In genomic region chr7:90187507-90188050, GRCh38 we compare ENCODE assay signal across 24 cellular contexts. TPM values are rescaled to one million over a fixed set of nuclear protein-coding genes. Genes with fewer than 3 reads are reported as not detected.
"Had no signal": no experiment of that assay in that cellular context is flagged by ENCODE, and none has a peak within 500 bp of the region (broad histone marks: within the 10 kb centered on the region; RNA-seq: fewer than 3 reads in every experiment).

No MANE protein-coding gene starts in this region.

- H3K27ac ChIP-seq: epithelial cell of prostate, esophagus muscularis mucosa, gastrocnemius medialis, heart right ventricle, parathyroid adenoma, psoas muscle, suprapubic skin, thyroid gland had no signal

- H3K4me1 Mint-ChIP-seq: naive thymus-derived CD4-positive, alpha-beta T cell; nephron progenitor cell had no signal

- H3K79me2 ChIP-seq: parathyroid adenoma had no signal

- H3K27me3 Mint-ChIP-seq: dendritic cell treated with granulocyte-macrophage colony-stimulating factor and Interleukin-4, amounts not matched to agents 40 ng/mL and 50 ng/mL, for 4 days; type B pancreatic cell had no signal

- H3K4me3 Mint-ChIP-seq: dendritic cell treated with granulocyte-macrophage colony-stimulating factor and Interleukin-4, amounts not matched to agents 40 ng/mL and 50 ng/mL, for 4 days; effector memory CD8-positive, alpha-beta T cell; naive thymus-derived CD4-positive, alpha-beta T cell; nephron progenitor cell; type B pancreatic cell had no signal

- H3K9me3 Mint-ChIP-seq: effector memory CD8-positive, alpha-beta T cell; type B pancreatic cell had no signal

- ATAC-seq: effector memory CD8-positive, alpha-beta T cell; gastrocnemius medialis; heart right ventricle; naive thymus-derived CD4-positive, alpha-beta T cell; psoas muscle; sciatic nerve had no signal

- H3K27me3 ChIP-seq: esophagus muscularis mucosa, gastrocnemius medialis, heart right ventricle, spleen, suprapubic skin, thyroid gland had no signal

- H3K27ac Mint-ChIP-seq: dendritic cell treated with granulocyte-macrophage colony-stimulating factor and Interleukin-4, amounts not matched to agents 40 ng/mL and 50 ng/mL, for 4 days; effector memory CD8-positive, alpha-beta T cell; naive thymus-derived CD4-positive, alpha-beta T cell; nephron progenitor cell; type B pancreatic cell had no signal

- H3K36me3 Mint-ChIP-seq: type B pancreatic cell had no signal

- H3K4me1 ChIP-seq: esophagus muscularis mucosa, gastrocnemius medialis, heart right ventricle, parathyroid adenoma, psoas muscle, spleen, suprapubic skin, thyroid gland had no signal

- DNase-seq: effector memory CD8-positive, alpha-beta T cell; gastrocnemius medialis; heart right ventricle; hypothalamus; islet precursor cell; mammary epithelial cell; naive thymus-derived CD4-positive, alpha-beta T cell; nephron progenitor cell; psoas muscle; retina; spleen; stimulated activated CD4-positive, alpha-beta T cell treated with anti-CD3 and anti-CD28 coated beads, Interleukin-15, amount 100 ng/mL, for 24 hours; stimulated activated CD4-positive, alpha-beta T cell treated with anti-CD3 and anti-CD28 coated beads, Interleukin-1b, Interleukin-23, amount 100 ng/mL, for 48 hours; stimulated activated CD4-positive, alpha-beta T cell treated with anti-CD3 and anti-CD28 coated beads, Interleukin-4, amount 100 ng/mL, for 24 hours; stimulated activated naive CD4-positive, alpha-beta T cell; thyroid gland had no signal

- H3K9ac ChIP-seq: parathyroid adenoma had no signal

- H2AFZ ChIP-seq: parathyroid adenoma had no signal

- H3K36me3 ChIP-seq: esophagus muscularis mucosa, gastrocnemius medialis, heart right ventricle, spleen, suprapubic skin, thyroid gland had no signal

- H3K9me3 ChIP-seq: esophagus muscularis mucosa, gastrocnemius medialis, psoas muscle, suprapubic skin, thyroid gland had no signal

- H3K4me3 ChIP-seq: esophagus muscularis mucosa, gastrocnemius medialis, heart right ventricle, psoas muscle, spleen, suprapubic skin, thyroid gland had no signal

- FAIRE-seq: urothelium cell line had no signal

RNA-seq across cellular contexts. Expression of gene STEAP2, which starts 24.0 kb away (rescaled TPM):
- polyA plus RNA-seq: naive thymus-derived CD4-positive, alpha-beta T cell had no signal

RNA-seq across cellular contexts. Expression of gene STEAP1, which starts 33.3 kb away (rescaled TPM):
- polyA plus RNA-seq: naive thymus-derived CD4-positive, alpha-beta T cell had no signal

RNA-seq across cellular contexts. Expression of gene CFAP69, which starts 57.4 kb away (rescaled TPM):
- polyA plus RNA-seq: naive thymus-derived CD4-positive, alpha-beta T cell had no signal
